In the genomic region with DNA sequence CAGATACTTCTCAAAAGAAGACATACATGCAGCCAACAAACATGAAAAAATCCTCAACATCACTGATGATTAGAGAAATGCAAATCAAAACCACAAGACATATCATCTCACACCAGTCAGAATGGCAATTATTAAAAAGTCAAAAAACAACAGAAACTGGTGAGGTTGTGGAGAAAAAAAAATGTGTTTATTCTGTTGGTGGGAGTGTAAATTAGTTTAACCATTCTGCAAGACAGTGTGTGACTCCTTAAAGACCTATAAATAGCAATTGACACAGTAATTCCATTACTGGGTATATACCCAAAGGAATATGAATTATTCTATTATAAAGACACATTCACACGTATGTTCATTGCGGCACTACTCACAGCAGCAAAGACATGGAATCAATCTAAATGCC, we compare ENCODE assay signal across 33 cellular contexts.
"Had no signal": no experiment of that assay in that cellular context is flagged by ENCODE, and none has a peak within 500 bp of the region (broad histone marks: within the 10 kb centered on the region; RNA-seq: fewer than 3 reads in every experiment).

No MANE protein-coding gene starts in this region.

- DNase-seq: activated effector memory CD4-positive, alpha-beta T cell treated with anti-CD3 and anti-CD28 coated beads, Interleukin-2, amount 50 U/mL, for 16 hours; activated effector memory CD4-positive, alpha-beta T cell treated with Interleukin-2 at 50 U/mL for 16 hours; activated gamma-delta T cell; activated gamma-delta T cell treated with Interleukin-2 at 50 U/mL for 16 hours; activated naive CD4-positive, alpha-beta T cell; activated naive CD4-positive, alpha-beta T cell treated with anti-CD3 and anti-CD28 coated beads for 36 hours; activated naive CD4-positive, alpha-beta T cell treated with anti-CD3 and anti-CD28 coated beads, Interleukin-2, amount 10 ng/mL, durations not matched to agents 7 days and 5 days; activated naive CD4-positive, alpha-beta T cell treated with anti-CD3 and anti-CD28 coated beads, Interleukin-2, amount 50 U/mL, for 16 hours; activated naive CD4-positive, alpha-beta T cell treated with Interleukin-2 at 50 U/mL for 16 hours; activated naive CD8-positive, alpha-beta T cell treated with anti-CD3 and anti-CD28 coated beads for 36 hours; activated naive CD8-positive, alpha-beta T cell treated with anti-CD3 and anti-CD28 coated beads, Interleukin-2, amount 10 ng/mL, durations not matched to agents 7 days and 5 days; activated naive CD8-positive, alpha-beta T cell treated with anti-CD3 and anti-CD28 coated beads, Interleukin-2, amount 50 U/mL, for 24 hours; activated T-cell treated with anti-CD3 and anti-CD28 coated beads, Interleukin-2, amount 50 U/mL, for 24 hours; activated T-cell treated with anti-CD3 and anti-CD28 coated beads, Interleukin-2, amount 50 U/mL, for 4 hours; activated T-cell treated with anti-CD3 and anti-CD28 coated beads, Interleukin-2, amount 50 U/mL, for 48 hours; activated T-cell treated with anti-CD3 and anti-CD28 coated beads, Interleukin-2, amount 50 U/mL, for 72 hours; adrenal gland; amniotic stem cell; amygdala; anterior cingulate cortex; aorta; body of pancreas; brain microvascular endothelial cell; caudate nucleus; central memory CD4-positive, alpha-beta T cell; cerebellar nuclear complex had no signal

- H3K27ac ChIP-seq: adrenal gland, ascending aorta, body of pancreas, brain microvascular endothelial cell, breast epithelium, cardiac muscle cell had no signal

- H3K36me3 ChIP-seq: adrenal gland, ascending aorta, brain microvascular endothelial cell, breast epithelium, cardiac muscle cell had no signal

- FAIRE-seq: astrocyte, bronchial epithelial cell had no signal

- H3K4me1 ChIP-seq: adrenal gland, ascending aorta, body of pancreas, breast epithelium had no signal

- H3K4me3 ChIP-seq: adrenal gland, ascending aorta, body of pancreas, breast epithelium, cardiac muscle cell had no signal

- ATAC-seq: activated naive CD4-positive, alpha-beta T cell treated with anti-CD3 and anti-CD28 coated beads, Interleukin-2, amount 50 U/mL, for 72 hours; activated naive CD8-positive, alpha-beta T cell treated with anti-CD3 and anti-CD28 coated beads, Interleukin-2, amount 50 U/mL, for 24 hours; activated T-cell treated with anti-CD3 and anti-CD28 coated beads, Interleukin-2, amount 50 U/mL, for 4 hours; activated T-cell treated with anti-CD3 and anti-CD28 coated beads, Interleukin-2, amount 50 U/mL, for 72 hours; activated T-helper 17 cell treated with anti-CD3 and anti-CD28 coated beads, Interleukin-2, amount 50 U/mL, for 72 hours; body of pancreas had no signal

- H3K27me3 ChIP-seq: adrenal gland, ascending aorta, body of pancreas, brain microvascular endothelial cell, breast epithelium, cardiac muscle cell had no signal

- H3K9me3 ChIP-seq: adrenal gland, ascending aorta, body of pancreas, breast epithelium had no signal
